Comparison of ENCODE assay signal across 1 cellular context in genomic region chr21:35906587-35906986, GRCh38.
TF ChIP-seq lines count a peak whose summit lies in the region.

No MANE protein-coding gene starts in this region.

TF ChIP-seq in HepG2, 621 proteins besides CTCF, POLR2A, EP300 and RAD21 (continued from another document):
- no peak for TF ChIP-seq ZNF318 (CRISPR knock-in tag; IDR thresholded peaks at IDR 0.05)
- TF ChIP-seq TFDP2 (CRISPR knock-in tag; IDR thresholded peaks at IDR 0.05) = no peak
